8 cellular contexts compared by ENCODE assay signal in the genomic region with DNA sequence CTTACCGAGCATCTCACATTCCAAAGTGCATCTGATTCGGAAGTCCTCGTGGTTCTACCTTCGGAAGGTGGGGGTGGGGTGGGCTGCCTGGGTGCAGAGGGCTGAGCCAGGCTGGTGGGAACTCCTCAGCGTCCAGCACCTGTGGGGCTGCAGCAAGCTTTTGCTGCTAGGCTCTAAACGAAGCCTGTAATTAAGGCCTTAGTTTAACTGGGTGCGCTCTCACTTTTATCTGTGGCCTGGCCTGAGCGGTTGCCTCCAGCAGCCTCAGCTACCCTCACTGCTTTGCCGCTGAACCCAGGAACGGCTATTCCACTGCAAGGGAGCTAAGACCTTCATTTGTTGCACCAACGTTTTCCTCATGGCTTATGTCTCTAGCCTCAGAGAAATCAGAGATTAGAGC. TPM values are rescaled to one million over a fixed set of nuclear protein-coding genes. Genes with fewer than 3 reads are reported as not detected.
A peak's percentile ranks its signal among the peaks of the same experiment; 100 is the strongest.
DNase-seq lines count a peak whose midpoint lies in the region; ATAC-seq lines count a peak whose summit lies in the region.

No MANE protein-coding gene starts in this region.

- no peaks in the 10 kb centered on the region for H3K9me3 ChIP-seq in HUES64 (ENCODE audit: insufficient read depth, low read depth, low read length)

- no peaks in the 10 kb centered on the region for H3K36me3 Mint-ChIP-seq in activated T-helper 17 cell treated with anti-CD3 and anti-CD28 coated beads, Interleukin-2, amount 50 U/mL, for 72 hours (ENCODE audit: low read depth)
- no peaks in the 10 kb centered on the region for H3K36me3 Mint-ChIP-seq in stimulated activated memory B cell treated with anti-CD40 and anti-IgM and Interleukin-4, amounts not matched to agents 10 μg/mL and 1 μg/mL and 100 μg/mL, for 72 hours

- peak overlapping the region; percentile 43 for H3K4me3 Mint-ChIP-seq in activated T-helper 17 cell treated with anti-CD3 and anti-CD28 coated beads, Interleukin-2, amount 50 U/mL, for 72 hours
- peak overlapping the region; percentile 22 for H3K4me3 Mint-ChIP-seq in stimulated activated memory B cell treated with anti-CD40 and anti-IgM and Interleukin-4, amounts not matched to agents 10 μg/mL and 1 μg/mL and 100 μg/mL, for 72 hours

- WGBS in HUES64: 40% methylated on average over 11 of the region's 11 CpGs

- ATAC-seq in activated T-helper 17 cell treated with anti-CD3 and anti-CD28 coated beads, Interleukin-2, amount 50 U/mL, for 72 hours (replicated peaks): no peak
- no peak for ATAC-seq in stimulated activated memory B cell treated with anti-CD40 and anti-IgM and Interleukin-4, amounts not matched to agents 10 μg/mL and 1 μg/mL and 100 μg/mL, for 72 hours
- no peak for ATAC-seq in GM18517 (IDR thresholded peaks at IDR 0.05; ENCODE audit: unreplicated experiment)

- peaks cover 21% of the 10 kb centered on the region for H3K27me3 ChIP-seq in HUES64 (ENCODE audit: insufficient read depth, low read length)

- H3K27ac Mint-ChIP-seq in activated T-helper 17 cell treated with anti-CD3 and anti-CD28 coated beads, Interleukin-2, amount 50 U/mL, for 72 hours: no peak overlapping the region
- no peak overlapping the region for H3K27ac Mint-ChIP-seq in stimulated activated memory B cell treated with anti-CD40 and anti-IgM and Interleukin-4, amounts not matched to agents 10 μg/mL and 1 μg/mL and 100 μg/mL, for 72 hours

- no peaks in the 10 kb centered on the region for H3K36me3 ChIP-seq in HUES64 (ENCODE audit: insufficient read depth, low read length)

- H3K27me3 Mint-ChIP-seq in activated T-helper 17 cell treated with anti-CD3 and anti-CD28 coated beads, Interleukin-2, amount 50 U/mL, for 72 hours: peaks cover 8% of the 10 kb centered on the region
- peaks cover 11% of the 10 kb centered on the region for H3K27me3 Mint-ChIP-seq in stimulated activated memory B cell treated with anti-CD40 and anti-IgM and Interleukin-4, amounts not matched to agents 10 μg/mL and 1 μg/mL and 100 μg/mL, for 72 hours

- peaks cover 10% of the 10 kb centered on the region for H3K4me1 ChIP-seq in HUES64 (ENCODE audit: insufficient read depth, low read length)

- H3K4me1 Mint-ChIP-seq in activated T-helper 17 cell treated with anti-CD3 and anti-CD28 coated beads, Interleukin-2, amount 50 U/mL, for 72 hours: no peaks in the 10 kb centered on the region
- H3K4me1 Mint-ChIP-seq in stimulated activated memory B cell treated with anti-CD40 and anti-IgM and Interleukin-4, amounts not matched to agents 10 μg/mL and 1 μg/mL and 100 μg/mL, for 72 hours: no peaks in the 10 kb centered on the region

- DNase-seq in iPS-NIHi11 (ENCODE audit: low spot score) (peak; percentile 30), DMS53 treated with DMSO at 0.1 percent for 48 hours (lab: John Stamatoyannopoulos, UW; ENCODE audit: unreplicated experiment) (no peak), NCI-H446 treated with DMSO at 0.1 percent for 48 hours (lab: John Stamatoyannopoulos, UW) (no peak), NCI-H187 treated with DMSO at 0.1 percent for 48 hours (lab: John Stamatoyannopoulos, UW) (no peak)

- H3K4me3 ChIP-seq in HUES64 (ENCODE audit: low read length): peak overlapping the region; percentile 63

- H3K9me3 Mint-ChIP-seq in activated T-helper 17 cell treated with anti-CD3 and anti-CD28 coated beads, Interleukin-2, amount 50 U/mL, for 72 hours: no peaks in the 10 kb centered on the region
- H3K9me3 Mint-ChIP-seq in stimulated activated memory B cell treated with anti-CD40 and anti-IgM and Interleukin-4, amounts not matched to agents 10 μg/mL and 1 μg/mL and 100 μg/mL, for 72 hours: no peaks in the 10 kb centered on the region

- H3K9ac ChIP-seq in HUES64 (ENCODE audit: low read depth, low read length): peak overlapping the region; percentile 84

- H3K27ac ChIP-seq in HUES64 (ENCODE audit: low read depth, low read length): no peak overlapping the region

RNA-seq across cellular contexts. Expression of a gene that starts 48.4 kb away (rescaled TPM):
- 1.9 TPM for polyA plus RNA-seq in HUES64 (2013, experiment 1 of 2)
- polyA plus RNA-seq in HUES64 (2013, experiment 2 of 2): 1.1 TPM
- total RNA-seq in activated T-helper 17 cell treated with anti-CD3 and anti-CD28 coated beads, Interleukin-2, amount 50 U/mL, for 72 hours: under 1 TPM; 0.11 to 0.22 TPM
